ENCODE assay signal across 21 cellular contexts in genomic region chr22:30033891-30034290, GRCh38. TPM values are rescaled to one million over a fixed set of nuclear protein-coding genes. Genes with fewer than 3 reads are reported as not detected.
"Had no signal": no experiment of that assay in that cellular context is flagged by ENCODE, and none has a peak within 500 bp of the region (broad histone marks: within the 10 kb centered on the region; RNA-seq: fewer than 3 reads in every experiment).

No MANE protein-coding gene starts in this region.

- H3K27ac ChIP-seq: esophagus squamous epithelium, pancreas, psoas muscle, right atrium auricular region, tibial artery had no signal

- ATAC-seq: activated CD4-positive, CD25-positive, alpha-beta regulatory T cell treated with anti-CD3 and anti-CD28 coated beads, Interleukin-2, amount 50 U/mL, for 24 hours; natural killer cell; pancreas; stimulated activated naive CD8-positive, alpha-beta T cell treated with anti-CD3 and anti-CD28 coated beads, Interleukin-15, amount 100 ng/mL, for 72 hours; T-helper 17 cell had no signal

- H3K36me3 ChIP-seq: pancreas, right atrium auricular region had no signal

- H3K9me3 ChIP-seq: esophagus squamous epithelium, gastrocnemius medialis, pancreas, psoas muscle, right atrium auricular region, tibial artery had no signal

- H3K4me3 ChIP-seq: esophagus squamous epithelium, gastrocnemius medialis, pancreas, psoas muscle, right atrium auricular region, tibial artery had no signal

- H3K4me3 Mint-ChIP-seq: activated CD4-positive, alpha-beta memory T cell treated with anti-CD3 and anti-CD28 coated beads, Interleukin-2, amount 10 ng/mL, durations not matched to agents 7 days and 5 days; activated CD4-positive, alpha-beta T cell treated with anti-CD3 and anti-CD28 coated beads, Interleukin-2, amount 10 ng/mL, durations not matched to agents 24 days and 14 days; endodermal cell; natural killer cell; stimulated activated naive CD8-positive, alpha-beta T cell treated with anti-CD3 and anti-CD28 coated beads, Interleukin-15, amount 100 ng/mL, for 72 hours; T-helper 17 cell had no signal

- H3K27me3 ChIP-seq: esophagus squamous epithelium, gastrocnemius medialis, pancreas, right atrium auricular region, tibial artery had no signal

- H3K9me3 Mint-ChIP-seq: activated CD4-positive, alpha-beta memory T cell treated with anti-CD3 and anti-CD28 coated beads, Interleukin-2, amount 10 ng/mL, durations not matched to agents 7 days and 5 days; activated CD4-positive, alpha-beta T cell treated with anti-CD3 and anti-CD28 coated beads, Interleukin-2, amount 10 ng/mL, durations not matched to agents 24 days and 14 days; endodermal cell; natural killer cell; stimulated activated naive CD8-positive, alpha-beta T cell treated with anti-CD3 and anti-CD28 coated beads, Interleukin-15, amount 100 ng/mL, for 72 hours had no signal

- H3K4me1 ChIP-seq: right atrium auricular region, tibial artery had no signal

- H3K27me3 Mint-ChIP-seq: activated CD4-positive, alpha-beta memory T cell treated with anti-CD3 and anti-CD28 coated beads, Interleukin-2, amount 10 ng/mL, durations not matched to agents 7 days and 5 days; activated CD4-positive, alpha-beta T cell treated with anti-CD3 and anti-CD28 coated beads, Interleukin-2, amount 10 ng/mL, durations not matched to agents 24 days and 14 days; stimulated activated naive CD8-positive, alpha-beta T cell treated with anti-CD3 and anti-CD28 coated beads, Interleukin-15, amount 100 ng/mL, for 72 hours; T-helper 17 cell had no signal

- H3K4me1 Mint-ChIP-seq: activated CD4-positive, alpha-beta memory T cell treated with anti-CD3 and anti-CD28 coated beads, Interleukin-2, amount 10 ng/mL, durations not matched to agents 7 days and 5 days; natural killer cell; stimulated activated naive CD8-positive, alpha-beta T cell treated with anti-CD3 and anti-CD28 coated beads, Interleukin-15, amount 100 ng/mL, for 72 hours had no signal

- H3K36me3 Mint-ChIP-seq: natural killer cell had no signal

- DNase-seq: activated CD4-positive, alpha-beta memory T cell treated with anti-CD3 and anti-CD28 coated beads, Interleukin-2, amount 10 ng/mL, durations not matched to agents 7 days and 5 days; activated CD4-positive, alpha-beta T cell treated with anti-CD3 and anti-CD28 coated beads, Interleukin-2, amount 10 ng/mL, durations not matched to agents 24 days and 14 days; activated effector memory CD4-positive, alpha-beta T cell treated with anti-CD3 and anti-CD28 coated beads, Interleukin-2, amount 50 U/mL, for 16 hours; activated naive CD4-positive, alpha-beta T cell treated with anti-CD3 and anti-CD28 coated beads, Interleukin-2, amount 50 U/mL, for 16 hours; aorta; central memory CD4-positive, alpha-beta T cell; endodermal cell; esophagus squamous epithelium; hippocampal formation; midbrain; natural killer cell; pancreas; psoas muscle; stimulated activated CD4-positive, alpha-beta T cell treated with anti-CD3 and anti-CD28 coated beads, Interleukin-4, amount 100 ng/mL, for 4 hours; stimulated activated naive CD8-positive, alpha-beta T cell treated with anti-CD3 and anti-CD28 coated beads, Interleukin-15, amount 100 ng/mL, for 72 hours; T-helper 17 cell; tibial artery had no signal

- H3K27ac Mint-ChIP-seq: activated CD4-positive, alpha-beta memory T cell treated with anti-CD3 and anti-CD28 coated beads, Interleukin-2, amount 10 ng/mL, durations not matched to agents 7 days and 5 days; activated CD4-positive, alpha-beta T cell treated with anti-CD3 and anti-CD28 coated beads, Interleukin-2, amount 10 ng/mL, durations not matched to agents 24 days and 14 days; endodermal cell; natural killer cell; stimulated activated naive CD8-positive, alpha-beta T cell treated with anti-CD3 and anti-CD28 coated beads, Interleukin-15, amount 100 ng/mL, for 72 hours; T-helper 17 cell had no signal

RNA-seq across cellular contexts. Expression of gene HORMAD2, which starts 46.4 kb away (rescaled TPM):
- total RNA-seq: activated CD4-positive, alpha-beta T cell treated with anti-CD3 and anti-CD28 coated beads, Interleukin-2, amount 10 ng/mL, durations not matched to agents 24 days and 14 days; aorta; esophagus squamous epithelium; gastrocnemius medialis; natural killer cell; pancreas; psoas muscle; right atrium auricular region; T-helper 17 cell; urinary bladder had no signal
